Comparison of ENCODE assay signal across 8 cellular contexts in the genomic region with DNA sequence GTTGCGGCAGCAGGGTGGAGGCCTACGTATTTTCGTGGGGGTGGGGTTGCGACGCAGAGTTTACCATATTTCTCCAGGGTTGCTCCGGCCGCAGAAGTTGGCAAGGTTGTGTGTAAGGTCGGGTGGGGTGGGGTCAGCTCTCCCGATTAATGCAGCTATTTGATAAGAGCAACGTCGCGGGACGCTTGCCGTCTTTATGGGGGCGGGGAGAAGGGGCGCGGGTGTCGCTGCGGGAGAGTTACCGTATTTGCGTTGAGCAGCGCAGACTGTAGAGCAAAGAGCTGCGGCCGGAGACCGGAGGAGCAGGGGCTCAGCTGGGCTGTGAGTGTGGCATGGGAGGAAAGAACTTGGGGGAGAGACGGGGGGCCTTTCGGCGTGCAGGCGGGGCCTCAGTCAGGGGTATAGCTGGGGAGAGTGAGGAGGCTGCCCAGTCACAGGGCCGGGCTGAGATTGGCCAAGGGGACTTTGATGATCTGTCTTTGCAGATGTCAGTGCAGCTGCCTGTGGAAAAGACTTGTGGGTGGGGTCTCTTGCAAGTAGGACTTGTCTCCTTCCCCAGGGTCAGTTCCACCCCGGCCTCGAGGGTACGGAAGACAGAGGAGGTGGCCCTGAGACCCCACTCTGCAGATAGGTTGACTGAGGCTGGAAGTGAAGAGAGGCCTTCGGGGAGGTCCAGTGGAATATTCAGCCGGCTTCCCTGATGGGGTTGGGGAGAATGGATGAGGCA. TPM values are rescaled to one million over a fixed set of nuclear protein-coding genes. Genes with fewer than 3 reads are reported as not detected.
A peak's percentile ranks its signal among the peaks of the same experiment; 100 is the strongest.
DNase-seq lines count a peak whose midpoint lies in the region; ATAC-seq and TF ChIP-seq lines count a peak whose summit lies in the region.

No MANE protein-coding gene starts in this region.

- peak overlapping the region; percentile 11 for H3K27ac ChIP-seq in AG04450 (ENCODE audit: low read depth, low read length)
- H3K27ac ChIP-seq in muscle layer of duodenum (ENCODE audit: low read length) = peak overlapping the region; percentile 88
- H3K27ac ChIP-seq in tibial nerve = peak overlapping the region; percentile 93 to 99 (median 98)

- H3K4me1 ChIP-seq in muscle layer of duodenum (ENCODE audit: control insufficient read depth in 1 of 2, insufficient read depth in 2 of 2, low read length in 2 of 2) (peaks cover 11 to 22% of the 10 kb centered on the region in 2 donors), tibial nerve (peaks cover 0 to 44% (median 18%) of the 10 kb centered on the region in 4 donors)

- CTCF ChIA-PET in AG04450 (lab: Charles Lee) = interaction anchor here (0.8 to 2.5 kb wide), 6 partner anchors 14 to 56 kb away, joined by 3 to 9 read pairs (median 3); no protein-coding TSS in a partner anchor
- CTCF ChIA-PET in activated CD4-positive, alpha-beta memory T cell treated with anti-CD3 and anti-CD28 coated beads for 36 hours (lab: Charles Lee) = interaction anchor here (0.9 to 2.6 kb wide), 15 partner anchors 14 to 350 kb away, joined by 3 to 11 read pairs (median 5); partner anchors contain the start of genes GIMAP1 and REPIN1

- H3K36me3 Mint-ChIP-seq in activated CD4-positive, alpha-beta memory T cell treated with anti-CD3 and anti-CD28 coated beads for 36 hours = peaks cover 10% of the 10 kb centered on the region

- peaks cover 6 to 12% of the 10 kb centered on the region in 2 donors for H3K36me3 ChIP-seq in muscle layer of duodenum (ENCODE audit: control insufficient read depth in 1 of 2, insufficient read depth in 2 of 2, low read length in 2 of 2)
- peaks cover 0 to 31% (median 0%) of the 10 kb centered on the region in 3 donors for H3K36me3 ChIP-seq in tibial nerve

- no peak for TF ChIP-seq EP300 in tibial nerve (IDR thresholded peaks at IDR 0.05)

- H3K27me3 ChIP-seq in AG04450 (ENCODE audit: control insufficient read depth, insufficient read depth, low read length) (no peaks in the 10 kb centered on the region), muscle layer of duodenum (ENCODE audit: low read depth, low read length) (no peaks in the 10 kb centered on the region), tibial nerve (no peaks in the 10 kb centered on the region)

- H3K27ac Mint-ChIP-seq in activated CD4-positive, alpha-beta memory T cell treated with anti-CD3 and anti-CD28 coated beads for 36 hours = peak overlapping the region; percentile 70

- H3K9me3 ChIP-seq in AG04450 (ENCODE audit: control insufficient read depth, insufficient read depth, low read length) = no peaks in the 10 kb centered on the region; the same call in 1 of the 2 replicates
- no peaks in the 10 kb centered on the region for H3K9me3 ChIP-seq in muscle layer of duodenum (ENCODE audit: control insufficient read depth in 1 of 2, low read length in 2 of 2)
- H3K9me3 ChIP-seq in tibial nerve = no peaks in the 10 kb centered on the region

- ATAC-seq in HG02885 (IDR thresholded peaks at IDR 0.05; ENCODE audit: poor library complexity, unreplicated experiment) = no peak

- no peaks in the 10 kb centered on the region for H3K9me3 Mint-ChIP-seq in activated CD4-positive, alpha-beta memory T cell treated with anti-CD3 and anti-CD28 coated beads for 36 hours

- POLR2A ChIA-PET in AG04450 (lab: Yijun Ruan, JAX) = interaction anchor here (0.9 to 1.7 kb wide), 3 partner anchors 17 to 66 kb away, joined by 3 to 7 read pairs (median 3); partner anchors contain the start of gene REPIN1
- POLR2A ChIA-PET in activated CD4-positive, alpha-beta memory T cell treated with anti-CD3 and anti-CD28 coated beads for 36 hours (lab: Charles Lee) = interaction anchor here (0.5 to 1.2 kb wide), 7 partner anchors 21 to 1112 kb away, joined by 3 to 6 read pairs (median 3); partner anchors contain the start of gene REPIN1

- H3K4me3 Mint-ChIP-seq in activated CD4-positive, alpha-beta memory T cell treated with anti-CD3 and anti-CD28 coated beads for 36 hours = peak overlapping the region; percentile 86

- TF ChIP-seq CTCF in AG04450 (IDR thresholded peaks at IDR 0.05; ENCODE audit: low read depth, low read length) = no peak
- TF ChIP-seq CTCF in epithelial cell of proximal tubule (conservative IDR thresholded peaks at IDR 0.05; ENCODE audit: low read depth, low read length) = no peak
- no peak for TF ChIP-seq CTCF in tibial nerve (IDR thresholded peaks at IDR 0.05)

- intact Hi-C loops in activated CD4-positive, alpha-beta memory T cell treated with anti-CD3 and anti-CD28 coated beads for 36 hours (cut with micrococcal nuclease) = loop anchor here (1.0 to 2.0 kb wide), 6 partner anchors 16 to 352 kb away; partner anchors contain the start of genes REPIN1 and ZNF775

- no peak for TF ChIP-seq POLR2A in tibial nerve (IDR thresholded peaks at IDR 0.05)

- WGBS in tibial nerve, 2 donors = 4 to 7% methylated on average over 31 to 35 of the region's 35 CpGs

- no peak for DNase-seq in AG04450 (ENCODE audit: low read depth, low spot score)
- peak; percentile 52 for DNase-seq in GOT3 (lab: John Stamatoyannopoulos, UW)
- peak; percentile 60 for DNase-seq in activated CD4-positive, alpha-beta memory T cell treated with anti-CD3 and anti-CD28 coated beads for 36 hours
- no peak for DNase-seq in epithelial cell of proximal tubule (ENCODE audit: low read depth)
- peak in 1 of 2 donors; percentile 31 for DNase-seq in tibial nerve (ENCODE audit: low spot score in 2 of 2)
- no peak for DNase-seq in RPMI8226

- no peaks in the 10 kb centered on the region for H3K27me3 Mint-ChIP-seq in activated CD4-positive, alpha-beta memory T cell treated with anti-CD3 and anti-CD28 coated beads for 36 hours

- H3K4me1 Mint-ChIP-seq in activated CD4-positive, alpha-beta memory T cell treated with anti-CD3 and anti-CD28 coated beads for 36 hours (ENCODE audit: low read depth) = peaks cover 35% of the 10 kb centered on the region

- H3K4me3 ChIP-seq in AG04450 (ENCODE audit: low read depth, low read length) (peak overlapping the region; percentile 68), epithelial cell of proximal tubule (ENCODE audit: low read depth, low read length) (peak overlapping the region; percentile 67), muscle layer of duodenum (ENCODE audit: low read depth in 1 of 2, low read length in 2 of 2) (peak overlapping the region; percentile 69 to 71), tibial nerve (peak overlapping the region; percentile 71 to 93 (median 86))

RNA-seq across cellular contexts. Expression of gene ZNF775, which starts 26.6 kb away (rescaled TPM):
- 2.2 and 3.0 TPM in 2 replicates for polyA plus RNA-seq in AG04450 (2011; rRNA removed)
- 1.1 and 2.0 TPM in 2 replicates for polyA minus RNA-seq in AG04450 (2011; rRNA and poly(A)+ RNA removed)
- 1 to 10 TPM; 6.0 to 6.8 TPM for total RNA-seq in activated CD4-positive, alpha-beta memory T cell treated with anti-CD3 and anti-CD28 coated beads for 36 hours
- 4.8 and 8.6 TPM in 2 replicates for total RNA-seq in epithelial cell of proximal tubule
- total RNA-seq in tibial nerve = 10 to 100 TPM in 2 of 4 donors, 1 to 10 TPM in 2; 5.9 to 14.3 (median 11.6) TPM

RNA-seq across cellular contexts. Expression of gene REPIN1, which starts 37.1 kb away (rescaled TPM):
- 28.4 and 38.3 TPM in 2 replicates for polyA plus RNA-seq in AG04450 (2011; rRNA removed)
- 21.4 and 22.8 TPM in 2 replicates for polyA minus RNA-seq in AG04450 (2011; rRNA and poly(A)+ RNA removed)
- total RNA-seq in activated CD4-positive, alpha-beta memory T cell treated with anti-CD3 and anti-CD28 coated beads for 36 hours = 10 to 100 TPM; 52.3 to 56.9 TPM
- total RNA-seq in epithelial cell of proximal tubule (127 and 218 TPM in 2 replicates), tibial nerve (10 to 100 TPM; 65.8 to 70.2 (median 68.3) TPM)

RNA-seq across cellular contexts. Expression of gene GIMAP8, which starts 44.7 kb away (rescaled TPM):
- polyA plus RNA-seq in AG04450 (2011; rRNA removed) = not detected in 2 replicates
- not detected in 2 replicates for polyA minus RNA-seq in AG04450 (2011; rRNA and poly(A)+ RNA removed)
- 10 to 100 TPM; 11.8 TPM for total RNA-seq in activated CD4-positive, alpha-beta memory T cell treated with anti-CD3 and anti-CD28 coated beads for 36 hours
- not detected in 2 replicates for total RNA-seq in epithelial cell of proximal tubule
- total RNA-seq in tibial nerve = 10 to 100 TPM in 2 of 4 donors, 1 to 10 TPM in 2; 6.3 to 15.9 (median 10.4) TPM

Comparison
In these comparisons a context has a peak if more than half of its experiments do, and no peak if none do; other contexts are left out.
1. DNase-seq: peak in GOT3 (single experiment) and activated CD4-positive, alpha-beta memory T cell treated with anti-CD3 and anti-CD28 coated beads for 36 hours (single experiment); none in AG04450 (single experiment), epithelial cell of proximal tubule (single experiment) and RPMI8226 (single experiment).
2. H3K27ac ChIP-seq: peak in every context shown above with its lines; median percentile 98 in tibial nerve; 88 in muscle layer of duodenum; 11 in AG04450.
3. Peak in every context shown above with its lines, with median percentiles within 50 percentile points of each other: H3K4me3 ChIP-seq.